In genomic region chr19:40465025-40465780, GRCh38 we compare ENCODE assay signal across 1 cellular context.
TF ChIP-seq lines count a peak whose summit lies in the region.

TSS of gene BLVRB (minus strand) at chr19:40465745. CDS start at chr19:40465688, 57 bp downstream.

TF ChIP-seq in HepG2, 621 proteins besides CTCF, POLR2A, EP300 and RAD21 (continued from another document and continues in another):
- TF ChIP-seq ZNF784 (CRISPR knock-in tag; IDR thresholded peaks at IDR 0.05; ENCODE audit: borderline replicate concordance) (no peak), DMTF1 (CRISPR knock-in tag; IDR thresholded peaks at IDR 0.05) (no peak), HOXA3 (CRISPR knock-in tag; IDR thresholded peaks at IDR 0.05) (peak; percentile 61), ADNP (CRISPR knock-in tag; IDR thresholded peaks at IDR 0.05) (no peak), IRF2 (CRISPR knock-in tag; IDR thresholded peaks at IDR 0.05) (peak; percentile 51; the same call in 1 of the 2 replicates), ATAD3A (CRISPR knock-in tag; IDR thresholded peaks at IDR 0.05) (no peak), HOXD1 (CRISPR knock-in tag; IDR thresholded peaks at IDR 0.05) (no peak), IKZF1 (IDR thresholded peaks at IDR 0.05) (no peak), KAT8 (CRISPR knock-in tag; IDR thresholded peaks at IDR 0.05) (no peak), PHF20 (CRISPR knock-in tag; IDR thresholded peaks at IDR 0.05) (0 out of 2 replicates have a peak, but pooled peaks have one; percentile 28), CENPBD1 (CRISPR knock-in tag; IDR thresholded peaks at IDR 0.05; ENCODE audit: borderline replicate concordance, low read depth) (no peak), SMAD9 (CRISPR knock-in tag; IDR thresholded peaks at IDR 0.05) (no peak), JUN (CRISPR knock-in tag; IDR thresholded peaks at IDR 0.05) (0 out of 2 replicates have a peak, but pooled peaks have one; percentile 38), ARNT (IDR thresholded peaks at IDR 0.05) (no peak), ZNF44 (CRISPR knock-in tag; IDR thresholded peaks at IDR 0.05) (no peak), ZNF724P (CRISPR knock-in tag; IDR thresholded peaks at IDR 0.05; ENCODE audit: borderline replicate concordance) (no peak), FOXM1 (CRISPR knock-in tag; IDR thresholded peaks at IDR 0.05) (no peak), TBX2 (CRISPR knock-in tag; IDR thresholded peaks at IDR 0.05; ENCODE audit: borderline replicate concordance) (peak; percentile 68; the same call in 1 of the 2 replicates), NR2F1 (CRISPR knock-in tag; IDR thresholded peaks at IDR 0.05) (no peak), U2AF1 (optimal IDR thresholded peaks at IDR 0.05; ENCODE audit: low read depth, low read length) (no peak), ZNF709 (CRISPR knock-in tag; IDR thresholded peaks at IDR 0.05) (no peak), ZEB1 (IDR thresholded peaks at IDR 0.05; ENCODE audit: insufficient replicate concordance, low read depth) (no peak), ZNF576 (CRISPR knock-in tag; IDR thresholded peaks at IDR 0.05) (no peak), SALL2 (CRISPR knock-in tag; IDR thresholded peaks at IDR 0.05) (no peak), ZNF691 (CRISPR knock-in tag; IDR thresholded peaks at IDR 0.05; ENCODE audit: borderline replicate concordance, low read depth) (no peak), DMAP1 (CRISPR knock-in tag; IDR thresholded peaks at IDR 0.05) (no peak; the same call in 1 of the 2 replicates), GATAD2A (CRISPR knock-in tag; IDR thresholded peaks at IDR 0.05) (no peak), ATF3 (CRISPR knock-in tag; IDR thresholded peaks at IDR 0.05) (no peak), AGO1 (IDR thresholded peaks at IDR 0.05; ENCODE audit: low read depth, low read length, poor library complexity, severe bottlenecking) (no peak), GMEB2 (CRISPR knock-in tag; IDR thresholded peaks at IDR 0.05; ENCODE audit: low read depth) (no peak), ZNF230 (CRISPR knock-in tag; IDR thresholded peaks at IDR 0.05) (0 out of 2 replicates have a peak, but pooled peaks have one; percentile 64), ZC3H4 (CRISPR knock-in tag; IDR thresholded peaks at IDR 0.05; ENCODE audit: borderline replicate concordance) (no peak), MED1 (CRISPR knock-in tag; IDR thresholded peaks at IDR 0.05) (peak; percentile 53; the same call in 1 of the 2 replicates), NR2F2 (IDR thresholded peaks at IDR 0.05; ENCODE audit: borderline replicate concordance, low read depth) (no peak)
- TF ChIP-seq, protein P1, sequence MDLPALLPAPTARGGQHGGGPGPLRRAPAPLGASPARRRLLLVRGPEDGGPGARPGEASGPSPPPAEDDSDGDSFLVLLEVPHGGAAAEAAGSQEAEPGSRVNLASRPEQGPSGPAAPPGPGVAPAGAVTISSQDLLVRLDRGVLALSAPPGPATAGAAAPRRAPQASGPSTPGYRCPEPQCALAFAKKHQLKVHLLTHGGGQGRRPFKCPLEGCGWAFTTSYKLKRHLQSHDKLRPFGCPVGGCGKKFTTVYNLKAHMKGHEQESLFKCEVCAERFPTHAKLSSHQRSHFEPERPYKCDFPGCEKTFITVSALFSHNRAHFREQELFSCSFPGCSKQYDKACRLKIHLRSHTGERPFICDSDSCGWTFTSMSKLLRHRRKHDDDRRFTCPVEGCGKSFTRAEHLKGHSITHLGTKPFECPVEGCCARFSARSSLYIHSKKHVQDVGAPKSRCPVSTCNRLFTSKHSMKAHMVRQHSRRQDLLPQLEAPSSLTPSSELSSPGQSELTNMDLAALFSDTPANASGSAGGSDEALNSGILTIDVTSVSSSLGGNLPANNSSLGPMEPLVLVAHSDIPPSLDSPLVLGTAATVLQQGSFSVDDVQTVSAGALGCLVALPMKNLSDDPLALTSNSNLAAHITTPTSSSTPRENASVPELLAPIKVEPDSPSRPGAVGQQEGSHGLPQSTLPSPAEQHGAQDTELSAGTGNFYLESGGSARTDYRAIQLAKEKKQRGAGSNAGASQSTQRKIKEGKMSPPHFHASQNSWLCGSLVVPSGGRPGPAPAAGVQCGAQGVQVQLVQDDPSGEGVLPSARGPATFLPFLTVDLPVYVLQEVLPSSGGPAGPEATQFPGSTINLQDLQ (CRISPR knock-in tag; IDR thresholded peaks at IDR 0.05) = no peak
- TF ChIP-seq, protein P2, sequence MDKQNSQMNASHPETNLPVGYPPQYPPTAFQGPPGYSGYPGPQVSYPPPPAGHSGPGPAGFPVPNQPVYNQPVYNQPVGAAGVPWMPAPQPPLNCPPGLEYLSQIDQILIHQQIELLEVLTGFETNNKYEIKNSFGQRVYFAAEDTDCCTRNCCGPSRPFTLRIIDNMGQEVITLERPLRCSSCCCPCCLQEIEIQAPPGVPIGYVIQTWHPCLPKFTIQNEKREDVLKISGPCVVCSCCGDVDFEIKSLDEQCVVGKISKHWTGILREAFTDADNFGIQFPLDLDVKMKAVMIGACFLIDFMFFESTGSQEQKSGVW (CRISPR knock-in tag; IDR thresholded peaks at IDR 0.05; ENCODE audit: borderline replicate concordance) = no peak
- TF ChIP-seq, protein P3, sequence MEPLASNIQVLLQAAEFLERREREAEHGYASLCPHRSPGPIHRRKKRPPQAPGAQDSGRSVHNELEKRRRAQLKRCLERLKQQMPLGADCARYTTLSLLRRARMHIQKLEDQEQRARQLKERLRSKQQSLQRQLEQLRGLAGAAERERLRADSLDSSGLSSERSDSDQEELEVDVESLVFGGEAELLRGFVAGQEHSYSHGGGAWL (CRISPR knock-in tag; IDR thresholded peaks at IDR 0.05) = no peak
- TF ChIP-seq, protein P4, sequence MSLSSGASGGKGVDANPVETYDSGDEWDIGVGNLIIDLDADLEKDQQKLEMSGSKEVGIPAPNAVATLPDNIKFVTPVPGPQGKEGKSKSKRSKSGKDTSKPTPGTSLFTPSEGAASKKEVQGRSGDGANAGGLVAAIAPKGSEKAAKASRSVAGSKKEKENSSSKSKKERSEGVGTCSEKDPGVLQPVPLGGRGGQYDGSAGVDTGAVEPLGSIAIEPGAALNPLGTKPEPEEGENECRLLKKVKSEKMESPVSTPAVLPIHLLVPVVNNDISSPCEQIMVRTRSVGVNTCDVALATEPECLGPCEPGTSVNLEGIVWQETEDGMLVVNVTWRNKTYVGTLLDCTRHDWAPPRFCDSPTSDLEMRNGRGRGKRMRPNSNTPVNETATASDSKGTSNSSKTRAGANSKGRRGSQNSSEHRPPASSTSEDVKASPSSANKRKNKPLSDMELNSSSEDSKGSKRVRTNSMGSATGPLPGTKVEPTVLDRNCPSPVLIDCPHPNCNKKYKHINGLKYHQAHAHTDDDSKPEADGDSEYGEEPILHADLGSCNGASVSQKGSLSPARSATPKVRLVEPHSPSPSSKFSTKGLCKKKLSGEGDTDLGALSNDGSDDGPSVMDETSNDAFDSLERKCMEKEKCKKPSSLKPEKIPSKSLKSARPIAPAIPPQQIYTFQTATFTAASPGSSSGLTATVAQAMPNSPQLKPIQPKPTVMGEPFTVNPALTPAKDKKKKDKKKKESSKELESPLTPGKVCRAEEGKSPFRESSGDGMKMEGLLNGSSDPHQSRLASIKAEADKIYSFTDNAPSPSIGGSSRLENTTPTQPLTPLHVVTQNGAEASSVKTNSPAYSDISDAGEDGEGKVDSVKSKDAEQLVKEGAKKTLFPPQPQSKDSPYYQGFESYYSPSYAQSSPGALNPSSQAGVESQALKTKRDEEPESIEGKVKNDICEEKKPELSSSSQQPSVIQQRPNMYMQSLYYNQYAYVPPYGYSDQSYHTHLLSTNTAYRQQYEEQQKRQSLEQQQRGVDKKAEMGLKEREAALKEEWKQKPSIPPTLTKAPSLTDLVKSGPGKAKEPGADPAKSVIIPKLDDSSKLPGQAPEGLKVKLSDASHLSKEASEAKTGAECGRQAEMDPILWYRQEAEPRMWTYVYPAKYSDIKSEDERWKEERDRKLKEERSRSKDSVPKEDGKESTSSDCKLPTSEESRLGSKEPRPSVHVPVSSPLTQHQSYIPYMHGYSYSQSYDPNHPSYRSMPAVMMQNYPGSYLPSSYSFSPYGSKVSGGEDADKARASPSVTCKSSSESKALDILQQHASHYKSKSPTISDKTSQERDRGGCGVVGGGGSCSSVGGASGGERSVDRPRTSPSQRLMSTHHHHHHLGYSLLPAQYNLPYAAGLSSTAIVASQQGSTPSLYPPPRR (CRISPR knock-in tag; IDR thresholded peaks at IDR 0.05; ENCODE audit: borderline replicate concordance) = peak; percentile 22; the same call in 1 of the 2 replicates
- TF ChIP-seq, protein P5, sequence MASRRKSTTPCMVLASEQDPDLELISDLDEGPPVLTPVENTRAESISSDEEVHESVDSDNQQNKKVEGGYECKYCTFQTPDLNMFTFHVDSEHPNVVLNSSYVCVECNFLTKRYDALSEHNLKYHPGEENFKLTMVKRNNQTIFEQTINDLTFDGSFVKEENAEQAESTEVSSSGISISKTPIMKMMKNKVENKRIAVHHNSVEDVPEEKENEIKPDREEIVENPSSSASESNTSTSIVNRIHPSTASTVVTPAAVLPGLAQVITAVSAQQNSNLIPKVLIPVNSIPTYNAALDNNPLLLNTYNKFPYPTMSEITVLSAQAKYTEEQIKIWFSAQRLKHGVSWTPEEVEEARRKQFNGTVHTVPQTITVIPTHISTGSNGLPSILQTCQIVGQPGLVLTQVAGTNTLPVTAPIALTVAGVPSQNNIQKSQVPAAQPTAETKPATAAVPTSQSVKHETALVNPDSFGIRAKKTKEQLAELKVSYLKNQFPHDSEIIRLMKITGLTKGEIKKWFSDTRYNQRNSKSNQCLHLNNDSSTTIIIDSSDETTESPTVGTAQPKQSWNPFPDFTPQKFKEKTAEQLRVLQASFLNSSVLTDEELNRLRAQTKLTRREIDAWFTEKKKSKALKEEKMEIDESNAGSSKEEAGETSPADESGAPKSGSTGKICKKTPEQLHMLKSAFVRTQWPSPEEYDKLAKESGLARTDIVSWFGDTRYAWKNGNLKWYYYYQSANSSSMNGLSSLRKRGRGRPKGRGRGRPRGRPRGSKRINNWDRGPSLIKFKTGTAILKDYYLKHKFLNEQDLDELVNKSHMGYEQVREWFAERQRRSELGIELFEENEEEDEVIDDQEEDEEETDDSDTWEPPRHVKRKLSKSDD (CRISPR knock-in tag; IDR thresholded peaks at IDR 0.05; ENCODE audit: low read depth) = no peak
- TF ChIP-seq, protein P6, sequence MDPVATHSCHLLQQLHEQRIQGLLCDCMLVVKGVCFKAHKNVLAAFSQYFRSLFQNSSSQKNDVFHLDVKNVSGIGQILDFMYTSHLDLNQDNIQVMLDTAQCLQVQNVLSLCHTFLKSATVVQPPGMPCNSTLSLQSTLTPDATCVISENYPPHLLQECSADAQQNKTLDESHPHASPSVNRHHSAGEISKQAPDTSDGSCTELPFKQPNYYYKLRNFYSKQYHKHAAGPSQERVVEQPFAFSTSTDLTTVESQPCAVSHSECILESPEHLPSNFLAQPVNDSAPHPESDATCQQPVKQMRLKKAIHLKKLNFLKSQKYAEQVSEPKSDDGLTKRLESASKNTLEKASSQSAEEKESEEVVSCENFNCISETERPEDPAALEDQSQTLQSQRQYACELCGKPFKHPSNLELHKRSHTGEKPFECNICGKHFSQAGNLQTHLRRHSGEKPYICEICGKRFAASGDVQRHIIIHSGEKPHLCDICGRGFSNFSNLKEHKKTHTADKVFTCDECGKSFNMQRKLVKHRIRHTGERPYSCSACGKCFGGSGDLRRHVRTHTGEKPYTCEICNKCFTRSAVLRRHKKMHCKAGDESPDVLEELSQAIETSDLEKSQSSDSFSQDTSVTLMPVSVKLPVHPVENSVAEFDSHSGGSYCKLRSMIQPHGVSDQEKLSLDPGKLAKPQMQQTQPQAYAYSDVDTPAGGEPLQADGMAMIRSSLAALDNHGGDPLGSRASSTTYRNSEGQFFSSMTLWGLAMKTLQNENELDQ (CRISPR knock-in tag; IDR thresholded peaks at IDR 0.05; ENCODE audit: borderline replicate concordance) = no peak
